ENCODE assay signal across 8 cellular contexts in the genomic region with DNA sequence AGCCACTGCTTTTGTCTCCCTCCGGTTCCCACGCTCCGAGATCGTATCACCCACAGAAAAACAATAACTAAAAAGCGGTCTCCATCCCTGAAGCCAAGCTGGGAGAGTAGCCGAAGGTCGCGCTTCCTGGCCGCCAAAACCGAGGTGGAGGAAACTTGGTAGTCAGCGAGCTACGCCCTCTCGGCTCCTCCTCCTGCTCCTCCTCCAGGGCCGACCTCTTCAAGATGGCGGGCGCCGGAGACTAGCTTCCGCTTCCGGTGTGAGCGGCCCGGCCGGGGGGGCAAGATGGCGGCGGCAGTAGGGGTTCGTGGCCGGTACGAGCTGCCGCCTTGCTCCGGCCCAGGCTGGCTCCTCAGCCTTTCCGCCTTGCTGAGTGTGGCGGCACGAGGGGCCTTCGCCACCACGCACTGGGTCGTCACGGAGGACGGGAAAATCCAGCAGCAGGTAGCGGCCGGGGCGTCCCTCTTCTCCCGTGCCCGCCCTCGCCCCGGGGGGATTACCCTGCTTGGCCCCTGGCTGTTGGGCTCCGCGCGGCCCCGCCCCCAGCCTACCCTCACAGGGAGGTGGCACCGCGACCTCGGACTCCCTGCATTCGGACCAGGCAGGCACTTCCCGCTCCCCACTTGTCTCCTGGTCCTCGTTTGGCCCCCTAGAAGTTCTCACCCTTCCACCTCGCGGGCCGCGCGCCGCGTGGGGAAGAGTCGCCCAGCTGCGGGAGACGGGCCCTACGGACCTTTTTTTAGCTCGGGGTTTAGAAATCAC.
DNase-seq lines count a peak whose midpoint lies in the region; TF ChIP-seq lines count a peak whose summit lies in the region.

A gene with protein sequence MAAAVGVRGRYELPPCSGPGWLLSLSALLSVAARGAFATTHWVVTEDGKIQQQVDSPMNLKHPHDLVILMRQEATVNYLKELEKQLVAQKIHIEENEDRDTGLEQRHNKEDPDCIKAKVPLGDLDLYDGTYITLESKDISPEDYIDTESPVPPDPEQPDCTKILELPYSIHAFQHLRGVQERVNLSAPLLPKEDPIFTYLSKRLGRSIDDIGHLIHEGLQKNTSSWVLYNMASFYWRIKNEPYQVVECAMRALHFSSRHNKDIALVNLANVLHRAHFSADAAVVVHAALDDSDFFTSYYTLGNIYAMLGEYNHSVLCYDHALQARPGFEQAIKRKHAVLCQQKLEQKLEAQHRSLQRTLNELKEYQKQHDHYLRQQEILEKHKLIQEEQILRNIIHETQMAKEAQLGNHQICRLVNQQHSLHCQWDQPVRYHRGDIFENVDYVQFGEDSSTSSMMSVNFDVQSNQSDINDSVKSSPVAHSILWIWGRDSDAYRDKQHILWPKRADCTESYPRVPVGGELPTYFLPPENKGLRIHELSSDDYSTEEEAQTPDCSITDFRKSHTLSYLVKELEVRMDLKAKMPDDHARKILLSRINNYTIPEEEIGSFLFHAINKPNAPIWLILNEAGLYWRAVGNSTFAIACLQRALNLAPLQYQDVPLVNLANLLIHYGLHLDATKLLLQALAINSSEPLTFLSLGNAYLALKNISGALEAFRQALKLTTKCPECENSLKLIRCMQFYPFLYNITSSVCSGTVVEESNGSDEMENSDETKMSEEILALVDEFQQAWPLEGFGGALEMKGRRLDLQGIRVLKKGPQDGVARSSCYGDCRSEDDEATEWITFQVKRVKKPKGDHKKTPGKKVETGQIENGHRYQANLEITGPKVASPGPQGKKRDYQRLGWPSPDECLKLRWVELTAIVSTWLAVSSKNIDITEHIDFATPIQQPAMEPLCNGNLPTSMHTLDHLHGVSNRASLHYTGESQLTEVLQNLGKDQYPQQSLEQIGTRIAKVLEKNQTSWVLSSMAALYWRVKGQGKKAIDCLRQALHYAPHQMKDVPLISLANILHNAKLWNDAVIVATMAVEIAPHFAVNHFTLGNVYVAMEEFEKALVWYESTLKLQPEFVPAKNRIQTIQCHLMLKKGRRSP (plus strand): TSS at position 251 of the 762 bp plus-strand sequence. CDS start 35 bp downstream, at position 286.

- peak within 1 kb of the TSS; percentile 97 for H3K27ac Mint-ChIP-seq in activated naive CD4-positive, alpha-beta T cell treated with anti-CD3 and anti-CD28 coated beads, Interleukin-2, amount 10 ng/mL, durations not matched to agents 7 days and 5 days

- DNase-seq in GM03348 (ENCODE audit: low spot score) (peak; percentile 97), HFF-Myc (ENCODE audit: extremely low read depth, low read depth) (peak; percentile 72), NAMALWA (ENCODE audit: low spot score) (peak; percentile 95), SK-N-MC (ENCODE audit: low read depth, low spot score) (peak; percentile 42), germinal center (ENCODE audit: low spot score) (peak; percentile 91), non-pigmented ciliary epithelial cell (ENCODE audit: low read depth) (peak; percentile 60), superior temporal gyrus (ENCODE audit: extremely low spot score) (peak; percentile 92)
- peak; percentile 97 for DNase-seq in activated naive CD4-positive, alpha-beta T cell treated with anti-CD3 and anti-CD28 coated beads, Interleukin-2, amount 10 ng/mL, durations not matched to agents 7 days and 5 days

- H3K9ac ChIP-seq in SK-N-MC (ENCODE audit: insufficient read length): peak within 1 kb of the TSS; percentile 94

- H3K9me3 ChIP-seq in SK-N-MC (ENCODE audit: low read depth, low read length): no peaks in the 10 kb centered on the region

- peaks cover 39% of the 10 kb centered on the region for H3K4me1 Mint-ChIP-seq in activated naive CD4-positive, alpha-beta T cell treated with anti-CD3 and anti-CD28 coated beads, Interleukin-2, amount 10 ng/mL, durations not matched to agents 7 days and 5 days

- peaks cover 4% of the 10 kb centered on the region for H3K27me3 Mint-ChIP-seq in activated naive CD4-positive, alpha-beta T cell treated with anti-CD3 and anti-CD28 coated beads, Interleukin-2, amount 10 ng/mL, durations not matched to agents 7 days and 5 days

- H3K4me3 ChIP-seq in HFF-Myc (replicated peaks; ENCODE audit: low read depth, low read length) (peak within 1 kb of the TSS; percentile 95), SK-N-MC (peak within 1 kb of the TSS; percentile 90)

- peak within 1 kb of the TSS; percentile 94 for H3K4me3 Mint-ChIP-seq in activated naive CD4-positive, alpha-beta T cell treated with anti-CD3 and anti-CD28 coated beads, Interleukin-2, amount 10 ng/mL, durations not matched to agents 7 days and 5 days

- H3K36me3 ChIP-seq in SK-N-MC (ENCODE audit: insufficient read depth, low read length): peaks cover 11% of the 10 kb centered on the region

- H3K36me3 Mint-ChIP-seq in activated naive CD4-positive, alpha-beta T cell treated with anti-CD3 and anti-CD28 coated beads, Interleukin-2, amount 10 ng/mL, durations not matched to agents 7 days and 5 days: peaks cover 12% of the 10 kb centered on the region

- no peak for TF ChIP-seq CTCF in HFF-Myc (IDR thresholded peaks at IDR 0.05; ENCODE audit: low read depth, low read length, missing control alignments)

- H3K9me3 Mint-ChIP-seq in activated naive CD4-positive, alpha-beta T cell treated with anti-CD3 and anti-CD28 coated beads, Interleukin-2, amount 10 ng/mL, durations not matched to agents 7 days and 5 days: no peaks in the 10 kb centered on the region

- CTCF ChIA-PET in activated naive CD4-positive, alpha-beta T cell treated with anti-CD3 and anti-CD28 coated beads, Interleukin-2, amount 10 ng/mL, durations not matched to agents 7 days and 5 days (lab: Charles Lee): interaction anchor here (0.6 to 2.2 kb wide), 4 partner anchors 13 to 47 kb away, joined by 3 to 14 read pairs (median 4); a partner anchor contains a TSS

- H3K27ac ChIP-seq in SK-N-MC: peak within 1 kb of the TSS; percentile 70

Comparison
In these comparisons a context has a peak if more than half of its experiments do, and no peak if none do; other contexts are left out.
1. Peak in every context shown above with its lines: DNase-seq, H3K4me3 ChIP-seq and H3K27ac ChIP-seq.
2. DNase-seq: peak in every context shown above with its lines; median percentile 97 in GM03348; 97 in activated naive CD4-positive, alpha-beta T cell treated with anti-CD3 and anti-CD28 coated beads, Interleukin-2, amount 10 ng/mL, durations not matched to agents 7 days and 5 days; 95 in NAMALWA; 92 in superior temporal gyrus; 91 in germinal center; 72 in HFF-Myc; 60 in non-pigmented ciliary epithelial cell; 42 in SK-N-MC.